In genomic region chr1:162276493-162276892, GRCh38 we compare ENCODE assay signal across 8 cellular contexts.
DNase-seq lines count a peak whose midpoint lies in the region; ATAC-seq and TF ChIP-seq lines count a peak whose summit lies in the region.

No MANE protein-coding gene starts in this region.

- H3K4me3 ChIP-seq in breast epithelium, result no peak overlapping the region

- peak in 2 of 3 donors; percentile 36 to 39 for TF ChIP-seq CTCF in breast epithelium (IDR thresholded peaks at IDR 0.05)
- no peak for TF ChIP-seq CTCF in natural killer cell (IDR thresholded peaks at IDR 0.05)

- no peaks in the 10 kb centered on the region for H3K4me1 Mint-ChIP-seq in activated CD8-positive, alpha-beta memory T cell treated with anti-CD3 and anti-CD28 coated beads, Interleukin-2, amount 10 ng/mL, durations not matched to agents 7 days and 5 days
- no peaks in the 10 kb centered on the region for H3K4me1 Mint-ChIP-seq in natural killer cell

- no peak for TF ChIP-seq POLR2A in breast epithelium (IDR thresholded peaks at IDR 0.05)

- no peaks in the 10 kb centered on the region for H3K36me3 Mint-ChIP-seq in activated CD8-positive, alpha-beta memory T cell treated with anti-CD3 and anti-CD28 coated beads, Interleukin-2, amount 10 ng/mL, durations not matched to agents 7 days and 5 days
- no peaks in the 10 kb centered on the region for H3K36me3 Mint-ChIP-seq in natural killer cell

- no peaks in the 10 kb centered on the region for H3K9me3 ChIP-seq in breast epithelium

- no peaks in the 10 kb centered on the region for H3K36me3 ChIP-seq in breast epithelium

- H3K27me3 ChIP-seq in breast epithelium, result no peaks in the 10 kb centered on the region

- intact Hi-C loops in breast epithelium (cut with DNase I; ENCODE audit: low total_unique reads) (no loop called here), natural killer cell (cut with micrococcal nuclease) (loop anchor here (1.0 kb wide), 1 partner anchor 220 kb away; no protein-coding TSS in a partner anchor)

- H3K27me3 Mint-ChIP-seq in activated CD8-positive, alpha-beta memory T cell treated with anti-CD3 and anti-CD28 coated beads, Interleukin-2, amount 10 ng/mL, durations not matched to agents 7 days and 5 days, result peaks cover 17% of the 10 kb centered on the region
- peaks cover 8 to 10% of the 10 kb centered on the region in 2 donors for H3K27me3 Mint-ChIP-seq in natural killer cell (ENCODE audit: low read depth in 2 of 2)

- no peaks in the 10 kb centered on the region for H3K4me1 ChIP-seq in breast epithelium

- H3K27ac Mint-ChIP-seq in activated CD8-positive, alpha-beta memory T cell treated with anti-CD3 and anti-CD28 coated beads, Interleukin-2, amount 10 ng/mL, durations not matched to agents 7 days and 5 days, result no peak overlapping the region
- no peak overlapping the region for H3K27ac Mint-ChIP-seq in natural killer cell

- DNase-seq in NCI-H2107 treated with DMSO at 0.1 percent for 48 hours (lab: John Stamatoyannopoulos, UW; ENCODE audit: unreplicated experiment), result peak; percentile 47
- no peak for DNase-seq in NCI-H2107 (lab: John Stamatoyannopoulos, UW)
- DNase-seq in NCI-H2227 treated with DMSO at 0.1 percent for 48 hours (lab: John Stamatoyannopoulos, UW), result peak; percentile 9
- no peak for DNase-seq in breast epithelium (ENCODE audit: low spot score in 2 of 2)
- DNase-seq in myocyte (ENCODE audit: low read depth), result peak; percentile 59
- no peak for DNase-seq in activated CD8-positive, alpha-beta memory T cell treated with anti-CD3 and anti-CD28 coated beads, Interleukin-2, amount 10 ng/mL, durations not matched to agents 7 days and 5 days
- no peak for DNase-seq in germinal center (ENCODE audit: low spot score)
- DNase-seq in natural killer cell, result no peak

- CTCF ChIA-PET in activated CD8-positive, alpha-beta memory T cell treated with anti-CD3 and anti-CD28 coated beads, Interleukin-2, amount 10 ng/mL, durations not matched to agents 7 days and 5 days (lab: Charles Lee), result interaction anchor here (0.7 to 1.2 kb wide), 3 partner anchors 26 to 229 kb away, joined by 3 to 8 read pairs (median 3); no protein-coding TSS in a partner anchor

- H3K27ac ChIP-seq in breast epithelium, result no peak overlapping the region

- ATAC-seq in activated CD8-positive, alpha-beta memory T cell treated with anti-CD3 and anti-CD28 coated beads, Interleukin-2, amount 10 ng/mL, durations not matched to agents 7 days and 5 days, result no peak
- no peak for ATAC-seq in natural killer cell

- H3K4me3 Mint-ChIP-seq in activated CD8-positive, alpha-beta memory T cell treated with anti-CD3 and anti-CD28 coated beads, Interleukin-2, amount 10 ng/mL, durations not matched to agents 7 days and 5 days, result no peak overlapping the region
- H3K4me3 Mint-ChIP-seq in natural killer cell, result no peak overlapping the region

- no peaks in the 10 kb centered on the region for H3K9me3 Mint-ChIP-seq in activated CD8-positive, alpha-beta memory T cell treated with anti-CD3 and anti-CD28 coated beads, Interleukin-2, amount 10 ng/mL, durations not matched to agents 7 days and 5 days (ENCODE audit: low read depth)
- no peaks in the 10 kb centered on the region for H3K9me3 Mint-ChIP-seq in natural killer cell

Comparison
In these comparisons a context has a peak if more than half of its experiments do, and no peak if none do; other contexts are left out.
1. DNase-seq: peak in NCI-H2107 treated with DMSO at 0.1 percent for 48 hours (single experiment), NCI-H2227 treated with DMSO at 0.1 percent for 48 hours (single experiment) and myocyte (single experiment); none in NCI-H2107 (single experiment), breast epithelium (0 of 2), activated CD8-positive, alpha-beta memory T cell treated with anti-CD3 and anti-CD28 coated beads, Interleukin-2, amount 10 ng/mL, durations not matched to agents 7 days and 5 days (single experiment), germinal center (single experiment) and natural killer cell (single experiment).